23 cellular contexts compared by ENCODE assay signal in the genomic region with DNA sequence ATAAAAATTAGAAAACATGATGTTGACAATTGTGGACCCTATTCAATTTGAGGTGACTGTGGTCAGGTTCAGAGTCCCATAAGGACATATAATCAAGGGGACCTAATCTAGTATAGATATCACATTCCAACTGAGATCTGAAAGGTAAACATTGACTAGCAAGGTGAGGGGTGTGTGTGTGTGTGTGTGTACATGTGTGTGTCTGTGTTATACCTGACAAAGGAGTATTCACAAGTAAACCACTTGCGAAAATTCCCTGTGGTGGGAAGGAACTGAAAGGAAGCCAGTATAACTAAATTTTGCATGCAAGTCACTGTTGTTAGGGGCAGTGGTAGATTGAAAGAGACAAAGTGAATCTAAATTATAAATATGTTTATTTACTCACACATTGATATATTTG.
DNase-seq lines count a peak whose midpoint lies in the region; ATAC-seq, FAIRE-seq and TF ChIP-seq lines count a peak whose summit lies in the region.
"Had no signal": no experiment of that assay in that cellular context is flagged by ENCODE, and none has a peak within 500 bp of the region (broad histone marks: within the 10 kb centered on the region; RNA-seq: fewer than 3 reads in every experiment).

No MANE protein-coding gene starts in this region.

- no peaks in the 10 kb centered on the region for H3K27me3 ChIP-seq in GM12878 (replicated peaks in 1 of 2; ENCODE audit: control insufficient read depth in 2 of 2, insufficient read depth in 2 of 2, low read length in 1 of 2)
- H3K27me3 ChIP-seq in testis: no peaks in the 10 kb centered on the region
- H3K27me3 ChIP-seq: BLaER1 treated with 17β-estradiol and CSF1 and Interleukin-3, amounts not matched to agents 10 nM and 100 nM had no signal

- TF ChIP-seq CTCF in Calu3 (IDR thresholded peaks at IDR 0.05; ENCODE audit: unreplicated experiment) (no peak), GM12878 (IDR thresholded peaks at IDR 0.05 in 2 of 3, conservative IDR thresholded peaks at IDR 0.05 in 1 of 3; ENCODE audit: control insufficient read depth in 2 of 3, extremely low read depth in 1 of 3, insufficient read depth in 1 of 3, low read depth in 3 of 3, low read length in 3 of 3) (no peak), testis (IDR thresholded peaks at IDR 0.05) (no peak)

- no peaks in the 10 kb centered on the region for H4K20me1 ChIP-seq in GM12878 (ENCODE audit: control insufficient read depth, insufficient read depth)
- H4K20me1 ChIP-seq: BLaER1 treated with 17β-estradiol and CSF1 and Interleukin-3, amounts not matched to agents 10 nM and 100 nM had no signal

- H3K36me3 Mint-ChIP-seq in Calu3 (ENCODE audit: insufficient read depth, unreplicated experiment): no peaks in the 10 kb centered on the region
- H3K36me3 Mint-ChIP-seq: CD8-positive, alpha-beta T cell had no signal

- DNase-seq in Calu3 (peak; percentile 32), GM12878 (ENCODE audit: low read depth, low spot score) (no peak), urothelium cell line (ENCODE audit: low spot score) (no peak), NCI-H748 treated with DMSO at 0.1 percent for 48 hours (lab: John Stamatoyannopoulos, UW) (no peak), testis (no peak)
- DNase-seq: AML-193; Caco-2; CD4-positive, alpha-beta T cell; CD8-positive, alpha-beta T cell; DMS 273 treated with DMSO at 0.1 percent for 48 hours; DMS153; DMS53; DMS79; DND-41; EL; GDM1 had no signal

- CTCF ChIA-PET in Calu3 (lab: Charles Lee): no interaction called here
- CTCF ChIA-PET in GM12878 (lab: Yijun Ruan, JAX): no interaction called here

- FAIRE-seq in GM12878 (lab: Jason Lieb, UNC) (no peak), urothelium cell line (lab: Jason Lieb, UNC) (peak; percentile 50)
- FAIRE-seq: A549, GM12891, GM18507 had no signal

- WGBS in GM12878 (ENCODE audit: insufficient coverage, insufficient replicate concordance, low lambda C conversion rate, missing lambda C conversion rate): 64% methylated on average over 1 of the region's 1 CpG
- 82 to 91% methylated on average over 1 of the region's 1 CpG for WGBS in testis, 2 donors

- H3K9ac ChIP-seq in GM12878 (ENCODE audit: control insufficient read depth, insufficient read depth, low read length): no peak overlapping the region
- H3K9ac ChIP-seq: BLaER1 treated with 17β-estradiol and CSF1 and Interleukin-3, amounts not matched to agents 10 nM and 100 nM had no signal

- H3K79me2 ChIP-seq in GM12878 (ENCODE audit: control insufficient read depth, insufficient read depth, low read length): no peaks in the 10 kb centered on the region

- peaks cover 25% of the 10 kb centered on the region for H3K4me1 Mint-ChIP-seq in Calu3 (ENCODE audit: low read depth, unreplicated experiment)
- H3K4me1 Mint-ChIP-seq: B cell had no signal

- no peak for TF ChIP-seq RAD21 in GM12878 (IDR thresholded peaks at IDR 0.05; ENCODE audit: insufficient read depth, low read depth, low read length)

- RAD21 ChIA-PET in GM12878 (lab: Charles Lee; ENCODE audit: unreplicated experiment): no interaction called here

- intact Hi-C loops in Calu3 (cut with micrococcal nuclease; ENCODE audit: unreplicated experiment): loop anchor here (5.0 kb wide), 1 partner anchor 35 kb away; no protein-coding TSS in a partner anchor
- intact Hi-C loops in GM12878 (cut with micrococcal nuclease; ENCODE audit: unreplicated experiment): no loop called here
- intact Hi-C loops in testis (cut with DNase I; ENCODE audit: low total_unique reads): no loop called here

- peaks cover 10% of the 10 kb centered on the region for H3K9me3 Mint-ChIP-seq in Calu3 (ENCODE audit: low read depth, unreplicated experiment)
- H3K9me3 Mint-ChIP-seq: CD4-positive, alpha-beta T cell; CD8-positive, alpha-beta T cell had no signal

- H3K4me3 ChIP-seq in GM12878 (no peak overlapping the region), testis (no peak overlapping the region)
- H3K4me3 ChIP-seq: A549; BLaER1 treated with 17β-estradiol and CSF1 and Interleukin-3, amounts not matched to agents 10 nM and 100 nM had no signal

- no peak overlapping the region for H2AFZ ChIP-seq in GM12878 (ENCODE audit: control insufficient read depth, low read depth, low read length)

- TF ChIP-seq POLR2A in GM12878 (IDR thresholded peaks at IDR 0.05; ENCODE audit: low read depth, low read length) (no peak), testis (IDR thresholded peaks at IDR 0.05) (no peak)

- no peaks in the 10 kb centered on the region for H3K36me3 ChIP-seq in GM12878 (ENCODE audit: control insufficient read depth in 2 of 2, insufficient read depth in 2 of 2, low read length in 1 of 2)
- no peaks in the 10 kb centered on the region for H3K36me3 ChIP-seq in testis (ENCODE audit: low read depth, missing control alignments)
- H3K36me3 ChIP-seq: BLaER1 treated with 17β-estradiol and CSF1 and Interleukin-3, amounts not matched to agents 10 nM and 100 nM had no signal

- peak; percentile 10; the same call in 2 of the 3 replicates for ATAC-seq in GM12878
- ATAC-seq: A549; CD8-positive, alpha-beta T cell had no signal

- H3K27me3 Mint-ChIP-seq in Calu3 (ENCODE audit: unreplicated experiment): no peaks in the 10 kb centered on the region
- H3K27me3 Mint-ChIP-seq: B cell; CD4-positive, alpha-beta T cell had no signal

- BruUV-seq in Calu3 (replicated peaks; lab: Mats Ljungman, UMichigan): no TSS peak
- no TSS peak for BruUV-seq in GM12878 (replicated peaks; lab: Mats Ljungman, UMichigan)

- no peak for TF ChIP-seq EP300 in GM12878 (IDR thresholded peaks at IDR 0.05; ENCODE audit: borderline replicate concordance in 1 of 2, control insufficient read depth in 1 of 2, low read depth in 2 of 2, low read length in 2 of 2)

- H3K27ac Mint-ChIP-seq in Calu3 (ENCODE audit: unreplicated experiment): no peak overlapping the region
- H3K27ac Mint-ChIP-seq: B cell; CD4-positive, alpha-beta T cell; CD8-positive, alpha-beta T cell had no signal

- H3K9me3 ChIP-seq in GM12878 (replicated peaks; ENCODE audit: control insufficient read depth, insufficient read depth, low read length) (no peaks in the 10 kb centered on the region), testis (no peaks in the 10 kb centered on the region)
- H3K9me3 ChIP-seq: A549; BLaER1 treated with 17β-estradiol and CSF1 and Interleukin-3, amounts not matched to agents 10 nM and 100 nM; Caco-2 had no signal

- no peak overlapping the region for H3K4me3 Mint-ChIP-seq in Calu3 (ENCODE audit: low read depth, unreplicated experiment)
- H3K4me3 Mint-ChIP-seq: B cell; CD4-positive, alpha-beta T cell; CD8-positive, alpha-beta T cell had no signal

- SMC1A ChIA-PET in GM12878 (lab: Charles Lee; ENCODE audit: uncharacterized antibody, unreplicated experiment): interaction anchor here (1.0 to 1.1 kb wide), 2 partner anchors 9 to 11 kb away, joined by 3 to 4 read pairs; no protein-coding TSS in a partner anchor

- H3K4me1 ChIP-seq in GM12878 (ENCODE audit: control insufficient read depth, insufficient read depth, low read length) (no peaks in the 10 kb centered on the region), testis (no peaks in the 10 kb centered on the region)
- H3K4me1 ChIP-seq: A549; BLaER1 treated with 17β-estradiol and CSF1 and Interleukin-3, amounts not matched to agents 10 nM and 100 nM; Caco-2 had no signal

- H3K27ac ChIP-seq in GM12878 (ENCODE audit: control insufficient read depth, insufficient read depth): no peak overlapping the region
- no peak overlapping the region for H3K27ac ChIP-seq in testis
- H3K27ac ChIP-seq: 22Rv1; A549; BLaER1 treated with 17β-estradiol and CSF1 and Interleukin-3, amounts not matched to agents 10 nM and 100 nM; C4-2B had no signal

- in situ Hi-C loops in GM12878 (cut with MboI): no loop called here

- POLR2A ChIA-PET in GM12878 (lab: Charles Lee): interaction anchor here (1.5 kb wide), 1 partner anchor 9 kb away, joined by 5 read pairs; no protein-coding TSS in a partner anchor

- no peak overlapping the region for H3K4me2 ChIP-seq in GM12878 (ENCODE audit: control insufficient read depth, insufficient read depth)
- H3K4me2 ChIP-seq: A549; BLaER1 treated with 17β-estradiol and CSF1 and Interleukin-3, amounts not matched to agents 10 nM and 100 nM had no signal

TF ChIP-seq in GM12878, 131 proteins besides CTCF, POLR2A, EP300 and RAD21:
- TF ChIP-seq RFX5 (IDR thresholded peaks at IDR 0.05; ENCODE audit: low read depth, low read length) (peak; percentile 51; the same call in 1 of the 2 replicates), IKZF1 (conservative IDR thresholded peaks at IDR 0.05) (0 out of 2 replicates have a peak, but pooled peaks have one; percentile 31), IKZF2 (IDR thresholded peaks at IDR 0.05) (peak; percentile 63 to 68; a peak in 2 of 4 replicates), CEBPB (IDR thresholded peaks at IDR 0.05; ENCODE audit: borderline replicate concordance in 1 of 2, low read depth in 2 of 2, low read length in 2 of 2) (no peak)
- TF ChIP-seq, protein P1, sequence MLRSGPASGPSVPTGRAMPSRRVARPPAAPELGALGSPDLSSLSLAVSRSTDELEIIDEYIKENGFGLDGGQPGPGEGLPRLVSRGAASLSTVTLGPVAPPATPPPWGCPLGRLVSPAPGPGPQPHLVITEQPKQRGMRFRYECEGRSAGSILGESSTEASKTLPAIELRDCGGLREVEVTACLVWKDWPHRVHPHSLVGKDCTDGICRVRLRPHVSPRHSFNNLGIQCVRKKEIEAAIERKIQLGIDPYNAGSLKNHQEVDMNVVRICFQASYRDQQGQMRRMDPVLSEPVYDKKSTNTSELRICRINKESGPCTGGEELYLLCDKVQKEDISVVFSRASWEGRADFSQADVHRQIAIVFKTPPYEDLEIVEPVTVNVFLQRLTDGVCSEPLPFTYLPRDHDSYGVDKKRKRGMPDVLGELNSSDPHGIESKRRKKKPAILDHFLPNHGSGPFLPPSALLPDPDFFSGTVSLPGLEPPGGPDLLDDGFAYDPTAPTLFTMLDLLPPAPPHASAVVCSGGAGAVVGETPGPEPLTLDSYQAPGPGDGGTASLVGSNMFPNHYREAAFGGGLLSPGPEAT (IDR thresholded peaks at IDR 0.05; ENCODE audit: low read depth): peak; percentile 34; the same call in 1 of the 2 replicates
